ENCODE assay signal across 34 cellular contexts in the genomic region with DNA sequence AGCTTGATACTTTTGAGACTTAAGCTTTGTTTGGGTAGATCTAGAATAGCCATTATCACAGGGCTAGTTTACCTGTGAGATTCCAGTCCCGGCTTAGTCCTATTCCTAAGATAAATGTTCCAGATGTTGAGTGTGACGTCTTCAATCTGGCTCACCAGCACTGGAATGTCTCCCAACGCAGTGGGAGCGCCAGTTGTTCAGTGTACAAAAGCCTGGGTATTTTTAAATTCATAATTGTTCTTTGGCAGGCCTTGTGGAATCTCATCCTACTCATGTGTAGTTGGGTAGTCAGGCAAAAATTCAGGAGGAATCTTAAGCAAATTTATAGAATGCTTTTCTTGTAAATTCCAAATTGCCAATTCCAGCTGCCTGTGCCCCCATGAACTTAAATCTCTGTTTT.
"Had no signal": no experiment of that assay in that cellular context is flagged by ENCODE, and none has a peak within 500 bp of the region (broad histone marks: within the 10 kb centered on the region; RNA-seq: fewer than 3 reads in every experiment).

No MANE protein-coding gene starts in this region.

- H3K4me3 ChIP-seq: ascending aorta, cardiac muscle cell had no signal

- H3K27me3 ChIP-seq: ascending aorta, cardiac muscle cell had no signal

- H3K27me3 Mint-ChIP-seq: activated B cell treated with CpG ODN at 0.5 μM for 24 hours; activated CD4-positive, alpha-beta memory T cell treated with anti-CD3 and anti-CD28 coated beads for 36 hours; activated CD4-positive, alpha-beta T cell treated with anti-CD3 and anti-CD28 coated beads, Interleukin-2, amount 10 ng/mL, durations not matched to agents 24 days and 14 days; activated CD8-positive, alpha-beta T cell treated with anti-CD3 and anti-CD28 coated beads for 36 hours; activated naive CD8-positive, alpha-beta T cell treated with anti-CD3 and anti-CD28 coated beads for 36 hours; activated T-helper 17 cell treated with anti-CD3 and anti-CD28 coated beads, Interleukin-2, amount 50 U/mL, for 72 hours; brain had no signal

- H3K36me3 ChIP-seq: ascending aorta, cardiac muscle cell had no signal

- H3K36me3 Mint-ChIP-seq: activated CD4-positive, alpha-beta memory T cell treated with anti-CD3 and anti-CD28 coated beads for 36 hours; activated naive CD8-positive, alpha-beta T cell treated with anti-CD3 and anti-CD28 coated beads for 36 hours had no signal

- H3K4me1 Mint-ChIP-seq: activated B cell treated with CpG ODN at 0.5 μM for 24 hours; activated CD4-positive, alpha-beta T cell treated with anti-CD3 and anti-CD28 coated beads, Interleukin-2, amount 10 ng/mL, durations not matched to agents 24 days and 14 days; activated naive CD8-positive, alpha-beta T cell treated with anti-CD3 and anti-CD28 coated beads for 36 hours; activated T-helper 17 cell treated with anti-CD3 and anti-CD28 coated beads, Interleukin-2, amount 50 U/mL, for 72 hours; brain had no signal

- H3K27ac ChIP-seq: ascending aorta, cardiac muscle cell, VCaP had no signal

- ATAC-seq: activated CD8-positive, alpha-beta T cell treated with anti-CD3 and anti-CD28 coated beads for 36 hours; activated naive CD4-positive, alpha-beta T cell treated with anti-CD3 and anti-CD28 coated beads, Interleukin-2, amount 50 U/mL, for 72 hours; activated T-cell treated with anti-CD3 and anti-CD28 coated beads, Interleukin-2, amount 50 U/mL, for 4 hours; activated T-cell treated with anti-CD3 and anti-CD28 coated beads, Interleukin-2, amount 50 U/mL, for 72 hours; activated T-helper 17 cell treated with anti-CD3 and anti-CD28 coated beads, Interleukin-2, amount 50 U/mL, for 72 hours had no signal

- H3K9me3 ChIP-seq: ascending aorta had no signal

- H3K27ac Mint-ChIP-seq: activated B cell treated with CpG ODN at 0.5 μM for 24 hours; activated CD4-positive, alpha-beta memory T cell treated with anti-CD3 and anti-CD28 coated beads for 36 hours; activated CD4-positive, alpha-beta T cell treated with anti-CD3 and anti-CD28 coated beads, Interleukin-2, amount 10 ng/mL, durations not matched to agents 24 days and 14 days; activated CD8-positive, alpha-beta T cell treated with anti-CD3 and anti-CD28 coated beads for 36 hours; activated naive CD4-positive, alpha-beta T cell treated with anti-CD3 and anti-CD28 coated beads for 36 hours; activated naive CD4-positive, alpha-beta T cell treated with anti-CD3 and anti-CD28 coated beads, Interleukin-2, amount 50 U/mL, for 72 hours; activated naive CD8-positive, alpha-beta T cell treated with anti-CD3 and anti-CD28 coated beads for 36 hours; activated T-cell treated with anti-CD3 and anti-CD28 coated beads, Interleukin-2, amount 50 U/mL, for 72 hours; activated T-helper 1 cell treated with anti-CD3 and anti-CD28 coated beads, Interleukin-12 subunit alpha, Interleukin-12 subunit beta, Interleukin-2, Interleukin-4 antibody, amounts not matched to agents 30 ng/mL and 10 ng/mL and 1 ng/mL, durations not matched to agents 14 hours and 24 hours and 36 hours; activated T-helper 17 cell treated with anti-CD3 and anti-CD28 coated beads, Interleukin-2, amount 50 U/mL, for 72 hours; brain; T-helper 1 cell treated with Interleukin-12 subunit alpha and Interleukin-12 subunit beta and Interleukin-4 antibody, amounts not matched to agents 30 μg/mL and 1 μg/mL, for 36 hours; T-helper 2 cell treated with Interferon-gamma antibody and Interleukin-4, amounts not matched to agents 5 μg/mL and 100 μg/mL, for 36 hours had no signal

- DNase-seq: activated B cell treated with CpG ODN at 0.5 μM for 24 hours; activated CD4-positive, alpha-beta memory T cell treated with anti-CD3 and anti-CD28 coated beads for 36 hours; activated CD4-positive, alpha-beta T cell treated with anti-CD3 and anti-CD28 coated beads for 4 hours; activated CD4-positive, alpha-beta T cell treated with anti-CD3 and anti-CD28 coated beads, Interleukin-2, amount 10 ng/mL, durations not matched to agents 24 days and 14 days; activated CD4-positive, alpha-beta T cell treated with anti-CD3 and anti-CD28 coated beads, Interleukin-2, amount 50 U/mL, for 1 hour; activated CD4-positive, alpha-beta T cell treated with anti-CD3 and anti-CD28 coated beads, Interleukin-2, amount 50 U/mL, for 4 hours; activated CD4-positive, CD25-positive, alpha-beta regulatory T cell treated with anti-CD3 and anti-CD28 coated beads, Interleukin-2, amount 50 U/mL, for 72 hours; activated CD8-positive, alpha-beta memory T cell treated with anti-CD3 and anti-CD28 coated beads, Interleukin-2, amount 50 U/mL, for 4 hours; activated CD8-positive, alpha-beta T cell treated with anti-CD3 and anti-CD28 coated beads for 36 hours; activated effector memory CD4-positive, alpha-beta T cell treated with anti-CD3 and anti-CD28 coated beads, Interleukin-2, amount 50 U/mL, for 16 hours; activated gamma-delta T cell treated with Interleukin-2 at 50 U/mL for 16 hours; activated naive CD4-positive, alpha-beta T cell; activated naive CD4-positive, alpha-beta T cell treated with anti-CD3 and anti-CD28 coated beads for 36 hours; activated naive CD4-positive, alpha-beta T cell treated with anti-CD3 and anti-CD28 coated beads, Interleukin-2, amount 50 U/mL, for 16 hours; activated naive CD8-positive, alpha-beta T cell treated with anti-CD3 and anti-CD28 coated beads for 36 hours; activated T-cell treated with anti-CD3 and anti-CD28 coated beads for 4 hours; activated T-cell treated with anti-CD3 and anti-CD28 coated beads, Interleukin-2, amount 50 U/mL, for 1 hour; activated T-cell treated with anti-CD3 and anti-CD28 coated beads, Interleukin-2, amount 50 U/mL, for 4 hours; activated T-cell treated with anti-CD3 and anti-CD28 coated beads, Interleukin-2, amount 50 U/mL, for 72 hours; amygdala; central memory CD4-positive, alpha-beta T cell; SW 1271; T-helper 1 cell; T-helper 2 cell; T-helper 9 cell had no signal

- H3K4me1 ChIP-seq: ascending aorta had no signal

- H3K4me3 Mint-ChIP-seq: activated B cell treated with CpG ODN at 0.5 μM for 24 hours; activated CD4-positive, alpha-beta memory T cell treated with anti-CD3 and anti-CD28 coated beads for 36 hours; activated CD4-positive, alpha-beta T cell treated with anti-CD3 and anti-CD28 coated beads, Interleukin-2, amount 10 ng/mL, durations not matched to agents 24 days and 14 days; activated CD8-positive, alpha-beta T cell treated with anti-CD3 and anti-CD28 coated beads for 36 hours; activated naive CD4-positive, alpha-beta T cell treated with anti-CD3 and anti-CD28 coated beads for 36 hours; activated naive CD8-positive, alpha-beta T cell treated with anti-CD3 and anti-CD28 coated beads for 36 hours; activated T-cell treated with anti-CD3 and anti-CD28 coated beads, Interleukin-2, amount 50 U/mL, for 4 hours; activated T-cell treated with anti-CD3 and anti-CD28 coated beads, Interleukin-2, amount 50 U/mL, for 72 hours; activated T-helper 1 cell treated with anti-CD3 and anti-CD28 coated beads, Interleukin-12 subunit alpha, Interleukin-12 subunit beta, Interleukin-2, Interleukin-4 antibody, amounts not matched to agents 30 ng/mL and 10 ng/mL and 1 ng/mL, durations not matched to agents 14 hours and 24 hours and 36 hours; activated T-helper 17 cell treated with anti-CD3 and anti-CD28 coated beads, Interleukin-2, amount 50 U/mL, for 72 hours; brain; T-helper 1 cell treated with Interleukin-12 subunit alpha and Interleukin-12 subunit beta and Interleukin-4 antibody, amounts not matched to agents 30 μg/mL and 1 μg/mL, for 36 hours; T-helper 2 cell treated with Interferon-gamma antibody and Interleukin-4, amounts not matched to agents 5 μg/mL and 100 μg/mL, for 36 hours had no signal
